ENCODE assay signal across 34 cellular contexts in the genomic region with DNA sequence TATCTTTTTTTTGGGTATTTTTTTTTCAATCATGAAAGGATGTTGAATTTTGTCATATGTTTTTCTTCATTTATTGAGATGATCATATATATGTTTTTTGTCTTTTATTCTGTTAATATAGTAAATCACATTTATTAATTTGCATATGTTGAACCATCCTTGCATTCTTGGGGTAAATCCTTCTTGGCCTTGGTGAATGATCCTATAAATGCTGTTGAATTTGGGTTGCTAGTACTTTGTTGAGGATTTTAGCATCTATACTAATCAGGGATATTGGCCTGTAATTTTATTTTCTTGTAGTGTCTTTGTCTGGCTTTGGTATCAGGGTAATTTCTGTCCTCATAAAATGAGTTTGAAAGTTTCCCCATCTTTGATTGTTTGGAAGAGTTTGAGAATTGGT.
"Had no signal": no experiment of that assay in that cellular context is flagged by ENCODE, and none has a peak within 500 bp of the region (broad histone marks: within the 10 kb centered on the region; RNA-seq: fewer than 3 reads in every experiment).

No MANE protein-coding gene starts in this region.

- H3K36me3 ChIP-seq: MG63 had no signal

- H3K27me3 ChIP-seq: MG63 had no signal

- H3K4me3 ChIP-seq: MG63 had no signal

- DNase-seq: Karpas-422, Kasumi-1, MG63, MV-4-11, NCI-H1048, NCI-H1092, NCI-H1092 treated with DMSO at 0.1 percent for 48 hours, NCI-H1105, NCI-H1105 treated with DMSO at 0.1 percent for 48 hours, NCI-H1417, NCI-H1417 treated with DMSO at 0.1 percent for 48 hours, NCI-H1436, NCI-H1436 treated with DMSO at 0.1 percent for 48 hours, NCI-H146, NCI-H1694, NCI-H1694 treated with DMSO at 0.1 percent for 48 hours, NCI-H187, NCI-H187 treated with DMSO at 0.1 percent for 48 hours, NCI-H1930, NCI-H2029, NCI-H2029 treated with DMSO at 0.1 percent for 48 hours, NCI-H2081, NCI-H2081 treated with DMSO at 0.1 percent for 48 hours, NCI-H2107, NCI-H2171, NCI-H2171 treated with DMSO at 0.1 percent for 48 hours, NCI-H2227 treated with DMSO at 0.1 percent for 48 hours, NCI-H226, NCI-H345, NCI-H446, NCI-H446 treated with DMSO at 0.1 percent for 48 hours, NCI-H510A, NCI-H510A treated with DMSO at 0.1 percent for 48 hours, NCI-H524 had no signal
